In the genomic region with DNA sequence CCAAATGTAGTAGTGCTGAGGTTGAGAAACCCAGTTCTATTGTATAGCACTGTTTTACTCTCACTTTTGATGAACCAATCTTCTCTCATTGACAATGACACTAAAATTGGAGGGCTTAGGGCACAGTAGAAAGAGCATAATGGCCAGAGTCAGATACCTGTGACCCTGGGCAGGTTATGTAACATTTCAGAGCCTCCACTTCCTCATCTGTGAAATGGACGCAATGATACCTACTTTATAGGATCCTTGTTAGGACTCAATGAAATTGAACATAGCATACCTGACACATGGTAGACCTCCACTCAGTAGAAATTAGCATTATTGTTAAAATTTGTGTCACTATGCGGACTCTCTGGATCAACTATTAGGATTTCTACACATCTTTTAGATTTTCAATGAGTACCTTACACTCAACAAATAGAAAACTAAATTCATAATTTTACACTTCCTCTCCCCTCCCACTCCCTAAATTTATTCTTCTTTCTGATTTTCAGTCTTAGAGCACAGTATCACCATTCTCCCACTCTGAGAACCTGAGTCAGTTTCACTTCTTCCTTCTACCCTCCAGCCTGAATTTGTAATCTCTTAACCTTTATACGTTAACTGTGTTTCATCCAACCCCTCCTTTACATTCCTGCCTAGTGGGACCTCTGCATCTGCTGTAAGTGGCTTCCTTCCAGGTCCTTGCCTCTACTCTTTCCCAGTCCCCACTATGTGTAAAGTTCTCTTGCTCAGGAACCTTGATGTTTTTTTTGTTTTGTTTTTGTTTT, we compare ENCODE assay signal across 9 cellular contexts.
A peak's percentile ranks its signal among the peaks of the same experiment; 100 is the strongest.
DNase-seq lines count a peak whose midpoint lies in the region; ATAC-seq and TF ChIP-seq lines count a peak whose summit lies in the region.
"Had no signal": no experiment of that assay in that cellular context is flagged by ENCODE, and none has a peak within 500 bp of the region (broad histone marks: within the 10 kb centered on the region; RNA-seq: fewer than 3 reads in every experiment).

No MANE protein-coding gene starts in this region.

- no peak overlapping the region for H3K4me3 ChIP-seq in Caco-2 (ENCODE audit: low read depth, low read length)

- CTCF ChIA-PET in Caco-2 (lab: Charles Lee) = no interaction called here
- CTCF ChIA-PET in activated CD8-positive, alpha-beta T cell treated with anti-CD3 and anti-CD28 coated beads for 36 hours (lab: Charles Lee) = interaction anchor here (0.9 to 2.0 kb wide), 4 partner anchors 10 to 48 kb away, joined by 3 to 9 read pairs (median 6); no protein-coding TSS in a partner anchor

- POLR2A ChIA-PET in Caco-2 (lab: Charles Lee) = no interaction called here
- POLR2A ChIA-PET in activated CD8-positive, alpha-beta T cell treated with anti-CD3 and anti-CD28 coated beads for 36 hours (lab: Charles Lee) = interaction anchor here (0.7 to 1.4 kb wide), 7 partner anchors 9 to 55 kb away, joined by 3 to 5 read pairs (median 3); no protein-coding TSS in a partner anchor

- peaks cover 65% of the 10 kb centered on the region for H3K36me3 Mint-ChIP-seq in Caco-2 (ENCODE audit: insufficient read depth, unreplicated experiment)
- peaks cover 13% of the 10 kb centered on the region for H3K36me3 Mint-ChIP-seq in activated CD8-positive, alpha-beta T cell treated with anti-CD3 and anti-CD28 coated beads for 36 hours (ENCODE audit: low read depth)

- peaks cover 35% of the 10 kb centered on the region for H3K4me1 ChIP-seq in Caco-2

- no TSS peak for BruUV-seq in Caco-2 (replicated peaks; lab: Mats Ljungman, UMichigan)

- DNase-seq in Caco-2 = no peak
- no peak for DNase-seq in activated CD8-positive, alpha-beta T cell treated with anti-CD3 and anti-CD28 coated beads for 36 hours
- DNase-seq in NCI-H1092 (lab: John Stamatoyannopoulos, UW) = no peak
- no peak for DNase-seq in iPS-NIHi7 (ENCODE audit: extremely low spot score)
- no peak for DNase-seq in posterior cingulate gyrus
- no peak for DNase-seq in HK-2 (ENCODE audit: unreplicated experiment)
- DNase-seq: glutamatergic neuron had no signal

- H3K27me3 Mint-ChIP-seq in Caco-2 (ENCODE audit: insufficient read depth, unreplicated experiment) = no peaks in the 10 kb centered on the region
- no peaks in the 10 kb centered on the region for H3K27me3 Mint-ChIP-seq in activated CD8-positive, alpha-beta T cell treated with anti-CD3 and anti-CD28 coated beads for 36 hours

- no peaks in the 10 kb centered on the region for H3K27me3 ChIP-seq in Caco-2 (replicated peaks; ENCODE audit: control insufficient read depth, insufficient read depth, low read length)

- ATAC-seq in GM19324 (IDR thresholded peaks at IDR 0.05; ENCODE audit: low FRiP score, unreplicated experiment) = peak; percentile 66
- peak; percentile 54 for ATAC-seq in HG03045 (IDR thresholded peaks at IDR 0.05; ENCODE audit: unreplicated experiment)
- peak; percentile 53 for ATAC-seq in activated CD8-positive, alpha-beta T cell treated with anti-CD3 and anti-CD28 coated beads for 36 hours

- H3K4me3 Mint-ChIP-seq in Caco-2 (ENCODE audit: unreplicated experiment) = no peak overlapping the region
- H3K4me3 Mint-ChIP-seq in activated CD8-positive, alpha-beta T cell treated with anti-CD3 and anti-CD28 coated beads for 36 hours = peak overlapping the region; percentile 4

- peaks cover 46% of the 10 kb centered on the region for H3K4me1 Mint-ChIP-seq in Caco-2 (ENCODE audit: low read depth, unreplicated experiment)
- H3K4me1 Mint-ChIP-seq in activated CD8-positive, alpha-beta T cell treated with anti-CD3 and anti-CD28 coated beads for 36 hours (ENCODE audit: low read depth) = peaks cover 49% of the 10 kb centered on the region

- H3K36me3 ChIP-seq in Caco-2 (ENCODE audit: control insufficient read depth, insufficient read depth, low read length) = no peaks in the 10 kb centered on the region; the same call in 1 of the 2 replicates

- peak overlapping the region; percentile 27 for H3K27ac Mint-ChIP-seq in Caco-2 (ENCODE audit: unreplicated experiment)
- H3K27ac Mint-ChIP-seq in activated CD8-positive, alpha-beta T cell treated with anti-CD3 and anti-CD28 coated beads for 36 hours = peak overlapping the region; percentile 85

- TF ChIP-seq CTCF in Caco-2 (IDR thresholded peaks at IDR 0.05; ENCODE audit: insufficient read depth in 1 of 2, low read depth in 1 of 2, low read length in 1 of 2, severe bottlenecking in 1 of 2, unreplicated experiment in 1 of 2) = no peak
- no peak for TF ChIP-seq CTCF in activated CD8-positive, alpha-beta T cell treated with anti-CD3 and anti-CD28 coated beads for 36 hours (IDR thresholded peaks at IDR 0.05)

- no peaks in the 10 kb centered on the region for H3K9me3 Mint-ChIP-seq in Caco-2 (ENCODE audit: unreplicated experiment)
- H3K9me3 Mint-ChIP-seq in activated CD8-positive, alpha-beta T cell treated with anti-CD3 and anti-CD28 coated beads for 36 hours = no peaks in the 10 kb centered on the region

- H3K9me3 ChIP-seq in Caco-2 = no peaks in the 10 kb centered on the region

- intact Hi-C loops in Caco-2 (cut with micrococcal nuclease; ENCODE audit: unreplicated experiment) (no loop called here), posterior cingulate gyrus (cut with DNase I) (no loop called here)
- intact Hi-C loops in activated CD8-positive, alpha-beta T cell treated with anti-CD3 and anti-CD28 coated beads for 36 hours (cut with micrococcal nuclease) = no loop called here
